In genomic region chr11:75399344-75400109, GRCh38 we compare ENCODE assay signal across 8 cellular contexts. TPM values are rescaled to one million over a fixed set of nuclear protein-coding genes. Genes with fewer than 3 reads are reported as not detected.
DNase-seq lines count a peak whose midpoint lies in the region; ATAC-seq, FAIRE-seq and TF ChIP-seq lines count a peak whose summit lies in the region.

RPS3 (plus strand) TSS chr11:75399518; CDS start chr11:75399548, 30 bp downstream.

- intact Hi-C loops in T-helper 1 cell treated with Interleukin-12 subunit alpha and Interleukin-12 subunit beta and Interleukin-4 antibody, amounts not matched to agents 30 ng/mL and 1 ng/mL, for 36 hours (cut with micrococcal nuclease) = loop anchor here (1.0 to 2.0 kb wide), 8 partner anchors 11 to 450 kb away; partner anchors contain the start of genes NEU3, SERPINH1, SPCS2 and UVRAG
- intact Hi-C loops in left ventricle myocardium superior (cut with micrococcal nuclease) = no loop called here
- intact Hi-C loops in psoas muscle (cut with DNase I) = no loop called here

- peak within 1 kb of the TSS; percentile 91 for H3K27ac ChIP-seq in psoas muscle

- 0 to 1% (median 0%) methylated on average over 53 of the region's 53 CpGs for WGBS in psoas muscle, 3 donors

- H3K36me3 ChIP-seq in psoas muscle (ENCODE audit: insufficient read depth in 1 of 2, low read depth in 1 of 2) = peaks cover 16 to 48% of the 10 kb centered on the region in 2 donors

- no peaks in the 10 kb centered on the region for H3K27me3 ChIP-seq in psoas muscle (ENCODE audit: insufficient read depth in 3 of 3, low read length in 2 of 3)

- H3K9me3 ChIP-seq in psoas muscle = no peaks in the 10 kb centered on the region

- peak; percentile 12 for TF ChIP-seq CTCF in psoas muscle (IDR thresholded peaks at IDR 0.05)

- peak; percentile 90 for ATAC-seq in HG02798 (IDR thresholded peaks at IDR 0.05; ENCODE audit: poor library complexity, unreplicated experiment)
- peak; percentile 97 for ATAC-seq in left ventricle myocardium superior
- peak; percentile 93 to 96 (median 96) for ATAC-seq in psoas muscle

- peak within 1 kb of the TSS; percentile 78 for H3K4me3 ChIP-seq in psoas muscle

- peak; percentile 85 for DNase-seq in GM12891 (ENCODE audit: insufficient read length, low spot score)
- peak; percentile 53 for DNase-seq in NCI-H1436 treated with DMSO at 0.1 percent for 48 hours (lab: John Stamatoyannopoulos, UW)
- peak; percentile 88 for DNase-seq in amniotic epithelial cell (ENCODE audit: low read depth)
- peak; percentile 95 for DNase-seq in left ventricle myocardium superior
- DNase-seq in psoas muscle = peak; percentile 93 to 95
- peak; percentile 96 for DNase-seq in urothelium cell line (ENCODE audit: low spot score)

- H3K4me1 ChIP-seq in psoas muscle = peaks cover 33% of the 10 kb centered on the region

- FAIRE-seq in GM12891 (lab: Jason Lieb, UNC) (peak; percentile 82), urothelium cell line (lab: Jason Lieb, UNC) (no peak)

- peak; percentile 99 for TF ChIP-seq POLR2A in GM12891 (IDR thresholded peaks at IDR 0.05; ENCODE audit: low read depth, low read length)

TF ChIP-seq in GM12891, 5 proteins besides CTCF, POLR2A, EP300 and RAD21:
- TF ChIP-seq POU2F2 (IDR thresholded peaks at IDR 0.05; ENCODE audit: low read depth, low read length) (peak; percentile 96), POLR2AphosphoS5 (IDR thresholded peaks at IDR 0.05; ENCODE audit: low read depth, low read length) (peak; percentile 99), SPI1 (IDR thresholded peaks at IDR 0.05; ENCODE audit: low read depth, low read length) (peak; percentile 84), PAX5 (IDR thresholded peaks at IDR 0.05; ENCODE audit: insufficient read depth, low read length, severe bottlenecking) (peak; percentile 63), TAF1 (IDR thresholded peaks at IDR 0.05; ENCODE audit: low read depth, low read length) (peak; percentile 100)

RNA-seq across cellular contexts. Expression of gene RPS3, which starts in this region (rescaled TPM):
- 5,804 TPM for polyA plus RNA-seq in GM12891 (2012; ENCODE audit: low read depth, missing spikeins)
- total RNA-seq in T-helper 1 cell treated with Interleukin-12 subunit alpha and Interleukin-12 subunit beta and Interleukin-4 antibody, amounts not matched to agents 30 ng/mL and 1 ng/mL, for 36 hours = 2,564 and 2,614 TPM in 2 replicates
- total RNA-seq in left ventricle myocardium superior (874 TPM), psoas muscle (1,000 to 10,000 TPM in 2 of 4 donors, 100 to 1,000 TPM in 2; 807 to 1,216 (median 929) TPM)
- polyA plus RNA-seq in psoas muscle = 1,000 to 10,000 TPM; 1,619 to 2,132 (median 1,802) TPM

Comparison
In these comparisons a context has a peak if more than half of its experiments do, and no peak if none do; other contexts are left out.
1. Peak in every context shown above with its lines: DNase-seq, ATAC-seq, H3K4me3 ChIP-seq and H3K27ac ChIP-seq.